Comparison of ENCODE assay signal across 12 cellular contexts in genomic region chr11:27926981-27927481, GRCh38.
A peak's percentile ranks its signal among the peaks of the same experiment; 100 is the strongest.
DNase-seq lines count a peak whose midpoint lies in the region; ATAC-seq and TF ChIP-seq lines count a peak whose summit lies in the region.
"Had no signal": no experiment of that assay in that cellular context is flagged by ENCODE, and none has a peak within 500 bp of the region (broad histone marks: within the 10 kb centered on the region; RNA-seq: fewer than 3 reads in every experiment).

No MANE protein-coding gene starts in this region.

- TF ChIP-seq CTCF in NB4 (IDR thresholded peaks at IDR 0.05; ENCODE audit: low read depth, low read length) (no peak), gastroesophageal sphincter (IDR thresholded peaks at IDR 0.05) (no peak)

- H3K9me3 ChIP-seq in adipocyte (ENCODE audit: control insufficient read depth, low read length) (no peaks in the 10 kb centered on the region), mesodermal cell (ENCODE audit: control insufficient read depth, low read length) (no peaks in the 10 kb centered on the region), gastroesophageal sphincter (peaks cover 0 to 8% (median 0%) of the 10 kb centered on the region in 3 donors)

- H3K27ac ChIP-seq in mesodermal cell (ENCODE audit: low read depth, low read length, severe bottlenecking) (peak overlapping the region; percentile 43), gastroesophageal sphincter (no peak overlapping the region)
- H3K27ac ChIP-seq: cardiac muscle cell had no signal

- no peaks in the 10 kb centered on the region for H3K36me3 ChIP-seq in adipocyte (ENCODE audit: control insufficient read depth, insufficient read depth, low read length, severe bottlenecking)
- no peaks in the 10 kb centered on the region for H3K36me3 ChIP-seq in mesodermal cell (ENCODE audit: control insufficient read depth, insufficient read depth, low read length)
- H3K36me3 ChIP-seq in gastroesophageal sphincter, result no peaks in the 10 kb centered on the region
- H3K36me3 ChIP-seq: cardiac muscle cell had no signal

- no peak overlapping the region for H3K4me3 ChIP-seq in NB4 (ENCODE audit: low read depth, low read length)
- H3K4me3 ChIP-seq in adipocyte (ENCODE audit: low read length), result no peak overlapping the region
- no peak overlapping the region for H3K4me3 ChIP-seq in mesodermal cell (ENCODE audit: extremely low read depth, insufficient read depth, low read length, poor library complexity, severe bottlenecking)
- H3K4me3 ChIP-seq in gastroesophageal sphincter, result no peak overlapping the region
- H3K4me3 ChIP-seq: cardiac muscle cell had no signal

- in situ Hi-C loops in G401 (cut with HindIII; ENCODE audit: low sequenced_read_pairs), result no loop called here

- no peak for ATAC-seq in gastroesophageal sphincter
- no peak for ATAC-seq in esophagus mucosa

- 92% methylated on average over 1 of the region's 4 CpGs; no CpG with 5 or more reads in 1 of the 2 experiments for WGBS in mesodermal cell (ENCODE audit: insufficient coverage in 2 of 2), 2 experiments
- WGBS in gastroesophageal sphincter (ENCODE audit: low coverage in 1 of 2), 2 donors, result 51 to 55% methylated on average over 3 of the region's 4 CpGs

- no peak for TF ChIP-seq EP300 in gastroesophageal sphincter (IDR thresholded peaks at IDR 0.05)

- H3K4me1 ChIP-seq in adipocyte (ENCODE audit: control insufficient read depth, insufficient read depth, low read length) (peaks cover 9% of the 10 kb centered on the region), mesodermal cell (ENCODE audit: control insufficient read depth, insufficient read depth, low read length, poor library complexity, severe bottlenecking) (peaks cover 3% of the 10 kb centered on the region), gastroesophageal sphincter (no peaks in the 10 kb centered on the region)

- no peak for TF ChIP-seq POLR2A in NB4 (IDR thresholded peaks at IDR 0.05; ENCODE audit: extremely low read depth, insufficient read length)
- no peak for TF ChIP-seq POLR2A in gastroesophageal sphincter (IDR thresholded peaks at IDR 0.05)

- no peak overlapping the region for H3K9ac ChIP-seq in adipocyte (ENCODE audit: low read length)

- DNase-seq in G401 (ENCODE audit: low spot score) (peak; percentile 20), NB4 (ENCODE audit: low read depth) (peak; percentile 95), adipocyte (ENCODE audit: low read depth) (peak; percentile 82), midbrain (lab: John Stamatoyannopoulos, UW) (no peak)
- DNase-seq in stimulated activated CD4-positive, alpha-beta T cell treated with anti-CD3 and anti-CD28 coated beads, Interleukin-12 subunit alpha, Interleukin-12 subunit beta, amount 100 ng/mL, for 4 hours, result no peak
- DNase-seq: hippocampal formation; NCI-H1092 treated with DMSO at 0.1 percent for 48 hours; stimulated activated CD4-positive, alpha-beta T cell treated with anti-CD3 and anti-CD28 coated beads, Interleukin-15, amount 100 ng/mL, for 24 hours had no signal

- no peaks in the 10 kb centered on the region for H3K27me3 ChIP-seq in adipocyte (replicated peaks; ENCODE audit: control insufficient read depth, insufficient read depth, low read length)
- H3K27me3 ChIP-seq in gastroesophageal sphincter, result no peaks in the 10 kb centered on the region
- H3K27me3 ChIP-seq: cardiac muscle cell had no signal

Comparison
In these comparisons a context has a peak if more than half of its experiments do, and no peak if none do; other contexts are left out.
1. DNase-seq: peak in G401 (single experiment), NB4 (single experiment) and adipocyte (single experiment); none in midbrain (single experiment) and stimulated activated CD4-positive, alpha-beta T cell treated with anti-CD3 and anti-CD28 coated beads, Interleukin-12 subunit alpha, Interleukin-12 subunit beta, amount 100 ng/mL, for 4 hours (single experiment).